7 cellular contexts compared by ENCODE assay signal in genomic region chr4:113293043-113293560, GRCh38.
DNase-seq lines count a peak whose midpoint lies in the region; ATAC-seq and TF ChIP-seq lines count a peak whose summit lies in the region.

No MANE protein-coding gene starts in this region.

- ATAC-seq in gastroesophageal sphincter, result peak; percentile 72
- peak; percentile 61 to 88 for ATAC-seq in upper lobe of left lung (ENCODE audit: low FRiP score in 2 of 2)

- H3K4me3 ChIP-seq in gastroesophageal sphincter (peak overlapping the region; percentile 32 to 59), neural progenitor cell (peak overlapping the region; percentile 8), upper lobe of left lung (peak overlapping the region in 2 of 4 donors; percentile 12 to 19), adrenal gland (no peak overlapping the region)

- H3K27me3 Mint-ChIP-seq in neural progenitor cell (ENCODE audit: insufficient read depth, low read depth), result no peaks in the 10 kb centered on the region
- H3K27me3 Mint-ChIP-seq in activated T-cell treated with anti-CD3 and anti-CD28 coated beads, Interleukin-2, amount 50 U/mL, for 24 hours, result peaks cover 3% of the 10 kb centered on the region

- DNase-seq in anterior cingulate cortex (lab: John Stamatoyannopoulos, UW) (peak in 39 of 58 donors; percentile 4 to 77 (median 28)), neural progenitor cell (ENCODE audit: low spot score) (peak; percentile 34), upper lobe of left lung (no peak), adrenal gland (no peak), NCI-H446 treated with DMSO at 0.1 percent for 48 hours (lab: John Stamatoyannopoulos, UW) (no peak)
- no peak for DNase-seq in activated T-cell treated with anti-CD3 and anti-CD28 coated beads, Interleukin-2, amount 50 U/mL, for 24 hours

- no peak overlapping the region for H2AFZ ChIP-seq in neural progenitor cell (replicated peaks)

- peak overlapping the region; percentile 97 for H3K27ac Mint-ChIP-seq in neural progenitor cell
- no peak overlapping the region for H3K27ac Mint-ChIP-seq in activated T-cell treated with anti-CD3 and anti-CD28 coated beads, Interleukin-2, amount 50 U/mL, for 24 hours

- intact Hi-C loops in adrenal gland (cut with DNase I), result no loop called here

- peaks cover 55% of the 10 kb centered on the region for H3K4me1 Mint-ChIP-seq in neural progenitor cell
- no peaks in the 10 kb centered on the region for H3K4me1 Mint-ChIP-seq in activated T-cell treated with anti-CD3 and anti-CD28 coated beads, Interleukin-2, amount 50 U/mL, for 24 hours (ENCODE audit: low read depth)

- no peak for TF ChIP-seq EP300 in gastroesophageal sphincter (IDR thresholded peaks at IDR 0.05)
- no peak for TF ChIP-seq EP300 in upper lobe of left lung (IDR thresholded peaks at IDR 0.05)

- H3K79me2 ChIP-seq in neural progenitor cell (ENCODE audit: low read depth), result peaks cover 3% of the 10 kb centered on the region

- H3K36me3 ChIP-seq in gastroesophageal sphincter (peaks cover 0 to 2% of the 10 kb centered on the region in 2 donors), neural progenitor cell (peaks cover 5% of the 10 kb centered on the region), upper lobe of left lung (no peaks in the 10 kb centered on the region), adrenal gland (replicated peaks in 1 of 2) (peaks cover 0 to 15% of the 10 kb centered on the region in 2 donors)

- no peak overlapping the region for H3K9ac ChIP-seq in neural progenitor cell

- 3 to 23% methylated on average over 8 to 9 of the region's 9 CpGs for WGBS in gastroesophageal sphincter (ENCODE audit: low coverage in 1 of 2), 2 donors
- WGBS in upper lobe of left lung, 2 donors, result 48 to 52% methylated on average over 9 of the region's 9 CpGs
- WGBS in adrenal gland, 4 donors, result 67 to 73% (median 71%) methylated on average over 9 of the region's 9 CpGs

- H3K9me3 Mint-ChIP-seq in neural progenitor cell, result no peaks in the 10 kb centered on the region
- H3K9me3 Mint-ChIP-seq in activated T-cell treated with anti-CD3 and anti-CD28 coated beads, Interleukin-2, amount 50 U/mL, for 24 hours, result no peaks in the 10 kb centered on the region

- H3K9me3 ChIP-seq in gastroesophageal sphincter (no peaks in the 10 kb centered on the region), neural progenitor cell (ENCODE audit: low read depth) (no peaks in the 10 kb centered on the region), upper lobe of left lung (no peaks in the 10 kb centered on the region), adrenal gland (replicated peaks in 1 of 3) (no peaks in the 10 kb centered on the region)

- H3K4me1 ChIP-seq in gastroesophageal sphincter, result peaks cover 0 to 60% (median 6%) of the 10 kb centered on the region in 3 donors
- peaks cover 69% of the 10 kb centered on the region for H3K4me1 ChIP-seq in neural progenitor cell
- H3K4me1 ChIP-seq in upper lobe of left lung, result peaks cover 0 to 8% (median 0%) of the 10 kb centered on the region in 4 donors
- no peaks in the 10 kb centered on the region for H3K4me1 ChIP-seq in adrenal gland (replicated peaks in 1 of 2)

- H3K27ac ChIP-seq in gastroesophageal sphincter (peak overlapping the region; percentile 64 to 83 (median 75)), neural progenitor cell (peak overlapping the region; percentile 97), upper lobe of left lung (peak overlapping the region in 3 of 4 donors; percentile 43 to 46 (median 43)), adrenal gland (peak overlapping the region in 2 of 5 donors; percentile 29 to 58)

- H3F3A ChIP-seq in neural progenitor cell (ENCODE audit: low read depth), result peaks cover 52% of the 10 kb centered on the region

- peaks cover 22% of the 10 kb centered on the region for H4K20me1 ChIP-seq in neural progenitor cell (ENCODE audit: low read depth)

- TF ChIP-seq POLR2A in gastroesophageal sphincter (IDR thresholded peaks at IDR 0.05) (no peak), upper lobe of left lung (IDR thresholded peaks at IDR 0.05) (no peak), adrenal gland (IDR thresholded peaks at IDR 0.05) (no peak)

- H3K36me3 Mint-ChIP-seq in neural progenitor cell, result peaks cover 2% of the 10 kb centered on the region
- no peaks in the 10 kb centered on the region for H3K36me3 Mint-ChIP-seq in activated T-cell treated with anti-CD3 and anti-CD28 coated beads, Interleukin-2, amount 50 U/mL, for 24 hours (ENCODE audit: low read depth)

- H3K4me3 Mint-ChIP-seq in neural progenitor cell, result peak overlapping the region; percentile 79
- H3K4me3 Mint-ChIP-seq in activated T-cell treated with anti-CD3 and anti-CD28 coated beads, Interleukin-2, amount 50 U/mL, for 24 hours, result no peak overlapping the region

- peak overlapping the region; percentile 74 for H3K4me2 ChIP-seq in neural progenitor cell

- H3K27me3 ChIP-seq in gastroesophageal sphincter (no peaks in the 10 kb centered on the region), neural progenitor cell (no peaks in the 10 kb centered on the region), upper lobe of left lung (no peaks in the 10 kb centered on the region), adrenal gland (no peaks in the 10 kb centered on the region)

- TF ChIP-seq CTCF in gastroesophageal sphincter (IDR thresholded peaks at IDR 0.05) (no peak), neural progenitor cell (IDR thresholded peaks at IDR 0.05) (no peak), upper lobe of left lung (IDR thresholded peaks at IDR 0.05) (no peak), adrenal gland (IDR thresholded peaks at IDR 0.05) (no peak)

Comparison
In these comparisons a context has a peak if more than half of its experiments do, and no peak if none do; other contexts are left out.
1. DNase-seq: peak in anterior cingulate cortex (39 of 58) and neural progenitor cell (single experiment); none in upper lobe of left lung (0 of 2), adrenal gland (0 of 7), NCI-H446 treated with DMSO at 0.1 percent for 48 hours (single experiment) and activated T-cell treated with anti-CD3 and anti-CD28 coated beads, Interleukin-2, amount 50 U/mL, for 24 hours (single experiment).
2. H3K4me3 ChIP-seq: peak in gastroesophageal sphincter (2 of 2) and neural progenitor cell (single experiment); none in adrenal gland (0 of 4).